Comparison of ENCODE assay signal across 8 cellular contexts in genomic region chr3:115658032-115658336, GRCh38. TPM values are rescaled to one million over a fixed set of nuclear protein-coding genes. Genes with fewer than 3 reads are reported as not detected.
DNase-seq lines count a peak whose midpoint lies in the region; ATAC-seq, FAIRE-seq and TF ChIP-seq lines count a peak whose summit lies in the region.

No MANE protein-coding gene starts in this region.

- H3K4me1 ChIP-seq in H9 (ENCODE audit: insufficient read depth, low read length) (peaks cover 6% of the 10 kb centered on the region; the same call in 1 of the 2 replicates), right cardiac atrium (ENCODE audit: control insufficient read depth, insufficient read depth, low read length) (no peaks in the 10 kb centered on the region), small intestine (ENCODE audit: control insufficient read depth in 2 of 2, insufficient read depth in 1 of 2, low read depth in 1 of 2, low read length in 1 of 2) (no peaks in the 10 kb centered on the region)

- DNase-seq in H9 (no peak), WTC11 (ENCODE audit: low spot score) (no peak), right cardiac atrium (no peak), small intestine (no peak), DMS 273 treated with DMSO at 0.1 percent for 48 hours (lab: John Stamatoyannopoulos, UW) (no peak), retina (no peak), NCI-H524 (lab: John Stamatoyannopoulos, UW) (no peak)

- H4K5ac ChIP-seq in H9 (ENCODE audit: insufficient read length, low read depth, low read length): peak overlapping the region; percentile 60

- no peaks in the 10 kb centered on the region for H3K79me1 ChIP-seq in H9 (ENCODE audit: insufficient read depth, low read depth, low read length, poor library complexity, severe bottlenecking)

- H3K36me3 ChIP-seq in small intestine (ENCODE audit: control insufficient read depth in 2 of 2, insufficient read depth in 2 of 2, low read length in 2 of 2): no peaks in the 10 kb centered on the region

- TF ChIP-seq CTCF in H9 (conservative IDR thresholded peaks at IDR 0.05) (no peak), WTC11 (IDR thresholded peaks at IDR 0.05) (no peak)

- H4K8ac ChIP-seq in H9 (replicated peaks; ENCODE audit: insufficient read length, low read depth, low read length): no peak overlapping the region

- H3K4me3 Mint-ChIP-seq in H9 (peak overlapping the region; percentile 80 to 85), WTC11 (peak overlapping the region; percentile 86)

- H3K27ac Mint-ChIP-seq in H9 (peak overlapping the region; percentile 96 to 100 (median 99)), WTC11 (peak overlapping the region; percentile 100)

- H3K9me3 ChIP-seq in H9 (ENCODE audit: control insufficient read depth, low read depth, low read length): no peaks in the 10 kb centered on the region
- no peaks in the 10 kb centered on the region for H3K9me3 ChIP-seq in right cardiac atrium (ENCODE audit: control insufficient read depth, low read length)
- H3K9me3 ChIP-seq in small intestine (ENCODE audit: control insufficient read depth, low read depth): no peaks in the 10 kb centered on the region

- peak overlapping the region; percentile 78 for H3K9ac ChIP-seq in H9 (ENCODE audit: extremely low read depth, insufficient read length, low read length)

- peak overlapping the region; percentile 21; the same call in 1 of the 2 replicates for H3K4ac ChIP-seq in H9 (ENCODE audit: low read depth, low read length)

- no peaks in the 10 kb centered on the region for H4K20me1 ChIP-seq in H9 (ENCODE audit: control insufficient read depth, insufficient read depth, insufficient read length)

- peaks cover 35 to 37% of the 10 kb centered on the region in 2 experiments for H3K4me1 Mint-ChIP-seq in H9
- peaks cover 41% of the 10 kb centered on the region for H3K4me1 Mint-ChIP-seq in WTC11

- H2BK120ac ChIP-seq in H9 (ENCODE audit: low read depth, low read length, poor library complexity, severe bottlenecking): peak overlapping the region; percentile 63

- POLR2A ChIA-PET in WTC11 (lab: Charles Lee): interaction anchor here (0.9 kb wide), 1 partner anchor 34 kb away, joined by 3 read pairs; no protein-coding TSS in a partner anchor

- H2BK20ac ChIP-seq in H9 (ENCODE audit: low read depth, low read length, poor library complexity, severe bottlenecking): no peak overlapping the region

- H3K56ac ChIP-seq in H9 (ENCODE audit: insufficient read length, low read depth, low read length): no peak overlapping the region

- WGBS in H9 (ENCODE audit: extremely low coverage, insufficient read length, low lambda C conversion rate): no CpG with 5 or more reads among the region's 3 CpGs
- WGBS in right cardiac atrium: 1% methylated on average over 3 of the region's 3 CpGs
- 0 to 20% (median 9%) methylated on average over 3 of the region's 3 CpGs for WGBS in small intestine, 3 donors

- H4K91ac ChIP-seq in H9 (ENCODE audit: insufficient read length, low read depth, low read length): no peak overlapping the region

- H3K4me2 ChIP-seq in H9 (ENCODE audit: insufficient read depth, insufficient read length, low read length): peak overlapping the region; percentile 61

- peak overlapping the region; percentile 79 for H2AFZ ChIP-seq in H9 (ENCODE audit: low read length)

- FAIRE-seq in small intestine (lab: Jason Lieb, UNC): no peak

- peak overlapping the region; percentile 86 for H3K18ac ChIP-seq in H9 (ENCODE audit: insufficient read length, low read depth, low read length)

- H3K79me2 ChIP-seq in H9 (ENCODE audit: insufficient read depth, low read length): no peaks in the 10 kb centered on the region

- no peaks in the 10 kb centered on the region for H3K27me3 ChIP-seq in H9 (ENCODE audit: insufficient read depth, low read length)
- no peaks in the 10 kb centered on the region for H3K27me3 ChIP-seq in right cardiac atrium (ENCODE audit: control insufficient read depth, insufficient read depth)
- H3K27me3 ChIP-seq in small intestine (ENCODE audit: control insufficient read depth in 2 of 2, insufficient read depth in 2 of 2, low read length in 2 of 2): no peaks in the 10 kb centered on the region

- H3K23ac ChIP-seq in H9 (ENCODE audit: insufficient read length, low read depth, low read length): no peak overlapping the region

- H3K27me3 Mint-ChIP-seq in H9 (ENCODE audit: low read depth) (no peaks in the 10 kb centered on the region; the same call in 1 of the 2 replicates), WTC11 (ENCODE audit: low read depth) (no peaks in the 10 kb centered on the region)

- H3T11ph ChIP-seq in H9 (ENCODE audit: low read length): peak overlapping the region; percentile 91

- no peak overlapping the region for H2BK12ac ChIP-seq in H9 (ENCODE audit: insufficient read length, low read depth, low read length)

- peaks cover 4% of the 10 kb centered on the region for H3K23me2 ChIP-seq in H9 (ENCODE audit: insufficient read length, low read depth, low read length, poor library complexity, severe bottlenecking)

- peak overlapping the region; percentile 86 for H3K4me3 ChIP-seq in right cardiac atrium (ENCODE audit: low read length)
- H3K4me3 ChIP-seq in small intestine (ENCODE audit: low read depth in 1 of 2, low read length in 2 of 2): peak overlapping the region; percentile 59 to 76

- H2BK15ac ChIP-seq in H9 (ENCODE audit: low read depth, low read length): no peak overlapping the region

- ATAC-seq in WTC11: no peak
- no peak for ATAC-seq in right cardiac atrium
- no peak for ATAC-seq in HG02852 (IDR thresholded peaks at IDR 0.05; ENCODE audit: unreplicated experiment)

- H3K27ac ChIP-seq in H9 (ENCODE audit: insufficient read length, low read depth, low read length) (peak overlapping the region; percentile 64), right cardiac atrium (ENCODE audit: low read length) (peak overlapping the region; percentile 99), small intestine (ENCODE audit: low read depth in 1 of 2, low read length in 1 of 2) (peak overlapping the region; percentile 45 to 96)

- H2AK5ac ChIP-seq in H9 (ENCODE audit: insufficient read length, low read length): no peak overlapping the region

- no peak overlapping the region for H2BK5ac ChIP-seq in H9 (ENCODE audit: insufficient read length, low read length)

- CTCF ChIA-PET in WTC11 (lab: Charles Lee): interaction anchor here (1.1 kb wide), 1 partner anchor 34 kb away, joined by 3 read pairs; no protein-coding TSS in a partner anchor

- no peaks in the 10 kb centered on the region for H3K36me3 Mint-ChIP-seq in H9 (ENCODE audit: insufficient read depth in 1 of 3, low read depth in 3 of 3)
- no peaks in the 10 kb centered on the region for H3K36me3 Mint-ChIP-seq in WTC11

- no peaks in the 10 kb centered on the region for H3K9me3 Mint-ChIP-seq in H9
- no peaks in the 10 kb centered on the region for H3K9me3 Mint-ChIP-seq in WTC11

- peak overlapping the region; percentile 90; the same call in 1 of the 2 replicates for H3K14ac ChIP-seq in H9 (ENCODE audit: insufficient read depth, low read length)

- intact Hi-C loops in right cardiac atrium (cut with DNase I): no loop called here

TF ChIP-seq in WTC11, 78 proteins besides CTCF, POLR2A, EP300 and RAD21:
- TF ChIP-seq ZNF671 (CRISPR knock-in tag; IDR thresholded peaks at IDR 0.05) (no peak), CREM (CRISPR knock-in tag; IDR thresholded peaks at IDR 0.05) (no peak), NR3C1 (CRISPR knock-in tag; conservative IDR thresholded peaks at IDR 0.05; ENCODE audit: low read depth) (no peak), SMAD4 (CRISPR knock-in tag; IDR thresholded peaks at IDR 0.05) (no peak), HMGA2 (CRISPR knock-in tag; IDR thresholded peaks at IDR 0.05) (no peak), NR1H2 (CRISPR knock-in tag; IDR thresholded peaks at IDR 0.05) (no peak), ETV6 (CRISPR knock-in tag; IDR thresholded peaks at IDR 0.05) (no peak), CREB1 (CRISPR knock-in tag; IDR thresholded peaks at IDR 0.05) (no peak), ZMAT4 (CRISPR knock-in tag; IDR thresholded peaks at IDR 0.05) (no peak), EMX1 (CRISPR knock-in tag; IDR thresholded peaks at IDR 0.05) (no peak), TP53 (CRISPR knock-in tag; IDR thresholded peaks at IDR 0.05) (no peak), AR (CRISPR knock-in tag; IDR thresholded peaks at IDR 0.05) (no peak), NFYB (CRISPR knock-in tag; conservative IDR thresholded peaks at IDR 0.05; ENCODE audit: low read depth) (no peak)

RNA-seq across cellular contexts. Expression of gene GAP43, which starts 34.7 kb away (rescaled TPM):
- total RNA-seq in H9 (2021): 12.8 and 14.1 TPM in 2 replicates
- 16.8 to 19.9 TPM (median 17.2 TPM) in 3 replicates for total RNA-seq in WTC11 (2021)
- 1 to 10 TPM in 1 of 4 donors, under 1 TPM in 2, not detected in 1; 0.37 to 1.0 (median 0.53) TPM for total RNA-seq in right cardiac atrium
- polyA plus RNA-seq in right cardiac atrium: 0.84 TPM
- 10 to 100 TPM in 1 of 3 donors, under 1 TPM in 1, not detected in 1; 0.54 to 22.3 TPM for polyA plus RNA-seq in small intestine
